ENCODE assay signal across 19 cellular contexts in the genomic region with DNA sequence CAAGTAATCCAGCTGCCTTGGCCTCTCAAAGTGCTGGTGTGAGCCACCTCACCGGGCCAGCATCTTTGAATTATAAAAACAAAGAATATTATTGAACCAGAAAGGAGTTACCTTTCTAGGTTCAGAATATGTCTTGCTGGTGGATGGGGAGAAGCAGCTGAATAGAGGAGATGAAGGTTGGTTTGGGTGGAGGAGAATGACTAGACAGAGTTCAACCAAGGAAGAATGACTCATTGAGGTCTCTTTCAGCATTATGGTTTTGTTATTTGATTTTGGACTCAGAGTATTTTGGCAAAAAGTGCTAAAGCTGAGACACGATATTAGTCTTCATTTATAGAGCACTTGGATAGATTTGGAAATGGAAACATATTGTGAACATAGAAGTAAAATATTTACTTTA.
A peak's percentile ranks its signal among the peaks of the same experiment; 100 is the strongest.
DNase-seq lines count a peak whose midpoint lies in the region; ATAC-seq and TF ChIP-seq lines count a peak whose summit lies in the region.
"Had no signal": no experiment of that assay in that cellular context is flagged by ENCODE, and none has a peak within 500 bp of the region (broad histone marks: within the 10 kb centered on the region; RNA-seq: fewer than 3 reads in every experiment).

No MANE protein-coding gene starts in this region.

- H3K36me3 ChIP-seq in smooth muscle cell (ENCODE audit: low read depth) = no peaks in the 10 kb centered on the region
- H3K36me3 ChIP-seq: heart left ventricle, lower lobe of right lung, thyroid gland had no signal

- H3K27ac ChIP-seq in smooth muscle cell (ENCODE audit: low read depth) = no peak overlapping the region
- H3K27ac ChIP-seq: epithelial cell of prostate, heart left ventricle, lower lobe of right lung, thyroid gland, VCaP had no signal

- no peaks in the 10 kb centered on the region for H3K4me1 ChIP-seq in smooth muscle cell (ENCODE audit: low read depth)
- H3K4me1 ChIP-seq: lower lobe of right lung, thyroid gland had no signal

- H2AFZ ChIP-seq in smooth muscle cell (ENCODE audit: low read depth) = no peak overlapping the region

- ATAC-seq in HG02623 (IDR thresholded peaks at IDR 0.05; ENCODE audit: unreplicated experiment) = no peak
- ATAC-seq: heart left ventricle, lower lobe of right lung had no signal

- no peaks in the 10 kb centered on the region for H3K27me3 Mint-ChIP-seq in CD14-positive monocyte (ENCODE audit: low read depth in 3 of 3)
- H3K27me3 Mint-ChIP-seq: naive B cell had no signal

- intact Hi-C loops in CD14-positive monocyte (cut with micrococcal nuclease) = no loop called here

- H3K79me2 ChIP-seq in smooth muscle cell (ENCODE audit: low read depth) = no peaks in the 10 kb centered on the region

- no peak overlapping the region for H3K9ac ChIP-seq in smooth muscle cell (ENCODE audit: low read depth)

- H3K4me3 Mint-ChIP-seq in CD14-positive monocyte = no peak overlapping the region
- H3K4me3 Mint-ChIP-seq: naive B cell had no signal

- TF ChIP-seq CTCF in epithelial cell of esophagus (IDR thresholded peaks at IDR 0.05; ENCODE audit: insufficient read depth, low read depth, low read length, missing control alignments) (no peak), CD14-positive monocyte (IDR thresholded peaks at IDR 0.05) (no peak), smooth muscle cell (IDR thresholded peaks at IDR 0.05; ENCODE audit: borderline replicate concordance, insufficient read depth, poor library complexity, severe bottlenecking) (no peak)

- WGBS in smooth muscle cell (ENCODE audit: low lambda C conversion rate) = 94% methylated on average over 2 of the region's 2 CpGs

- no peak overlapping the region for H3K27ac Mint-ChIP-seq in CD14-positive monocyte
- H3K27ac Mint-ChIP-seq: naive B cell had no signal

- no peaks in the 10 kb centered on the region for H3K9me3 Mint-ChIP-seq in CD14-positive monocyte

- no peaks in the 10 kb centered on the region for H3F3A ChIP-seq in smooth muscle cell (ENCODE audit: low read depth)

- H3K9me3 ChIP-seq in smooth muscle cell (replicated peaks; ENCODE audit: low read depth) = no peaks in the 10 kb centered on the region
- H3K9me3 ChIP-seq: heart left ventricle, lower lobe of right lung, thyroid gland had no signal

- H3K4me2 ChIP-seq in smooth muscle cell = no peak overlapping the region

- no peaks in the 10 kb centered on the region for H3K4me1 Mint-ChIP-seq in CD14-positive monocyte
- H3K4me1 Mint-ChIP-seq: naive B cell had no signal

- H4K20me1 ChIP-seq in smooth muscle cell (ENCODE audit: low read depth) = no peaks in the 10 kb centered on the region

- DNase-seq in DMS153 treated with DMSO at 0.1 percent for 48 hours (lab: John Stamatoyannopoulos, UW; ENCODE audit: unreplicated experiment) (peak; percentile 64), M059J (ENCODE audit: low read depth) (peak; percentile 18), NCI-H748 treated with DMSO at 0.1 percent for 48 hours (lab: John Stamatoyannopoulos, UW) (peak; percentile 88), epithelial cell of esophagus (ENCODE audit: low read depth) (peak; percentile 30), CD14-positive monocyte (ENCODE audit: low spot score) (no peak), smooth muscle cell (lab: John Stamatoyannopoulos, UW; ENCODE audit: unreplicated experiment) (no peak), ecto neural progenitor cell (ENCODE audit: low spot score) (no peak)
- DNase-seq: heart left ventricle, lower lobe of right lung, naive B cell, NCI-H1436, NCI-H526, RPMI8226, T-helper 1 cell, thyroid gland had no signal

- no peaks in the 10 kb centered on the region for H3K36me3 Mint-ChIP-seq in CD14-positive monocyte
- H3K36me3 Mint-ChIP-seq: naive B cell had no signal

- H3K27me3 ChIP-seq in smooth muscle cell (ENCODE audit: low read depth) = no peaks in the 10 kb centered on the region
- H3K27me3 ChIP-seq: heart left ventricle, thyroid gland had no signal

- H3K4me3 ChIP-seq in epithelial cell of esophagus (ENCODE audit: low read length) (no peak overlapping the region), smooth muscle cell (no peak overlapping the region)
- H3K4me3 ChIP-seq: heart left ventricle, lower lobe of right lung, skin epidermis, thyroid gland had no signal

Comparison
In these comparisons a context has a peak if more than half of its experiments do, and no peak if none do; other contexts are left out.
1. DNase-seq: peak in DMS153 treated with DMSO at 0.1 percent for 48 hours (single experiment), M059J (single experiment), NCI-H748 treated with DMSO at 0.1 percent for 48 hours (single experiment) and epithelial cell of esophagus (single experiment); none in CD14-positive monocyte (single experiment), smooth muscle cell (single experiment) and ecto neural progenitor cell (single experiment).